Comparison of ENCODE assay signal across 1 cellular context in genomic region chr11:62044639-62045121, GRCh38.
TF ChIP-seq lines count a peak whose summit lies in the region.

No MANE protein-coding gene starts in this region.

TF ChIP-seq in HepG2, 621 proteins besides CTCF, POLR2A, EP300 and RAD21:
- TF ChIP-seq MNT (IDR thresholded peaks at IDR 0.05) (peak; percentile 34), ZNF407 (CRISPR knock-in tag; IDR thresholded peaks at IDR 0.05; ENCODE audit: not compliant biosample characterization) (no peak)
